Comparison of ENCODE assay signal across 15 cellular contexts in genomic region chr6:163637524-163637923, GRCh38.
DNase-seq lines count a peak whose midpoint lies in the region; ATAC-seq, FAIRE-seq and TF ChIP-seq lines count a peak whose summit lies in the region.
"Had no signal": no experiment of that assay in that cellular context is flagged by ENCODE, and none has a peak within 500 bp of the region (broad histone marks: within the 10 kb centered on the region; RNA-seq: fewer than 3 reads in every experiment).

No MANE protein-coding gene starts in this region.

- H3K9me3 ChIP-seq in prostate gland, result no peaks in the 10 kb centered on the region
- H3K9me3 ChIP-seq: thoracic aorta had no signal

- H3K36me3 ChIP-seq in prostate gland, result no peaks in the 10 kb centered on the region
- H3K36me3 ChIP-seq: thoracic aorta had no signal

- whole genome bisulfite sequencing in prostate gland, result 64% methylated on average over 3 of the region's 3 CpGs

- TF ChIP-seq POLR2A in GM12892 (IDR thresholded peaks at IDR 0.05; ENCODE audit: low read depth, low read length) (no peak), prostate gland (IDR thresholded peaks at IDR 0.05) (no peak)

- H3K4me3 ChIP-seq in prostate gland, result no peak overlapping the region
- H3K4me3 ChIP-seq: thoracic aorta had no signal

- intact Hi-C loops in prostate gland (cut with DNase I), result no loop called here

- in situ Hi-C loops in KBM-7 (cut with MboI; ENCODE audit: low pct_unique_long_range_greater_than_20kb, low sequenced_read_pairs), result no loop called here

- no peak overlapping the region for H3K27ac ChIP-seq in prostate gland
- H3K27ac ChIP-seq: thoracic aorta had no signal

- H3K4me1 ChIP-seq in prostate gland (replicated peaks), result no peaks in the 10 kb centered on the region

- peak; percentile 42 for FAIRE-seq in GM12892 (lab: Jason Lieb, UNC)

- no peak for TF ChIP-seq CTCF in prostate gland (IDR thresholded peaks at IDR 0.05)

- no peaks in the 10 kb centered on the region for H3K27me3 ChIP-seq in prostate gland (replicated peaks; ENCODE audit: insufficient read depth)

- DNase-seq in GM12892 (ENCODE audit: insufficient read length) (peak; percentile 41), Ammon's horn (ENCODE audit: low spot score) (no peak), NCI-H1694 treated with DMSO at 0.1 percent for 48 hours (lab: John Stamatoyannopoulos, UW) (no peak), KBM-7 (no peak), prostate gland (ENCODE audit: low spot score) (no peak)
- DNase-seq: ACHN; activated CD4-positive, alpha-beta T cell treated with anti-CD3 and anti-CD28 coated beads for 4 hours; IMR-90; NCI-H2081; right cardiac atrium; SW 1271 had no signal

- ATAC-seq in GM19397 (IDR thresholded peaks at IDR 0.05; ENCODE audit: unreplicated experiment) (peak; percentile 66), HG02763 (IDR thresholded peaks at IDR 0.05; ENCODE audit: unreplicated experiment) (peak; percentile 92), HG03432 (IDR thresholded peaks at IDR 0.05; ENCODE audit: unreplicated experiment) (peak; percentile 86)
- ATAC-seq: right cardiac atrium had no signal
